In genomic region chr17:33284022-33284421, GRCh38 we compare ENCODE assay signal across 10 cellular contexts. TPM values are rescaled to one million over a fixed set of nuclear protein-coding genes. Genes with fewer than 3 reads are reported as not detected.
DNase-seq lines count a peak whose midpoint lies in the region; ATAC-seq and TF ChIP-seq lines count a peak whose summit lies in the region.
"Had no signal": no experiment of that assay in that cellular context is flagged by ENCODE, and none has a peak within 500 bp of the region (broad histone marks: within the 10 kb centered on the region; RNA-seq: fewer than 3 reads in every experiment).

No MANE protein-coding gene starts in this region.

- H3K4me1 ChIP-seq in foreskin keratinocyte, result peaks cover 9% of the 10 kb centered on the region
- H3K4me1 ChIP-seq: spleen had no signal

- H3K27me3 ChIP-seq in foreskin keratinocyte, result no peaks in the 10 kb centered on the region

- DNase-seq in HCEC 1CT (peak; percentile 66), RPMI7951 (ENCODE audit: low read depth) (peak; percentile 39), foreskin keratinocyte (peak; percentile 71 to 83), smooth muscle cell of the brain vasculature (ENCODE audit: low read depth, low spot score) (peak; percentile 12)
- no peak for DNase-seq in stimulated activated CD8-positive, alpha-beta memory T cell treated with anti-CD3 and anti-CD28 coated beads, Interleukin-4, amount 100 ng/mL, for 48 hours
- DNase-seq: caudate nucleus, spleen had no signal

- no peak overlapping the region for H3K27ac ChIP-seq in foreskin keratinocyte
- H3K27ac ChIP-seq: spleen had no signal

- no peak for TF ChIP-seq CTCF in foreskin keratinocyte (conservative IDR thresholded peaks at IDR 0.05)

- ATAC-seq in foreskin keratinocyte, result peak; percentile 87
- no peak for ATAC-seq in HG03521 (IDR thresholded peaks at IDR 0.05; ENCODE audit: unreplicated experiment)
- ATAC-seq in HG03571 (IDR thresholded peaks at IDR 0.05; ENCODE audit: unreplicated experiment), result no peak
- no peak for ATAC-seq in GM19397 (IDR thresholded peaks at IDR 0.05; ENCODE audit: unreplicated experiment)

RNA-seq across cellular contexts. Expression of gene ASIC2, which starts 9.1 kb away (rescaled TPM):
- not detected in 2 replicates for total RNA-seq in RPMI7951 (2014; rRNA removed; shearing (Covaris generic))
- 0.07 and 0.14 TPM in 2 replicates for total RNA-seq in foreskin keratinocyte
- 0.02 and 0.04 TPM in 2 replicates for polyA plus RNA-seq in foreskin keratinocyte
- total RNA-seq: spleen had no signal
- polyA plus RNA-seq: spleen had no signal
